Comparison of ENCODE assay signal across 37 cellular contexts in genomic region chr9:112526973-112527372, GRCh38.
"Had no signal": no experiment of that assay in that cellular context is flagged by ENCODE, and none has a peak within 500 bp of the region (broad histone marks: within the 10 kb centered on the region; RNA-seq: fewer than 3 reads in every experiment).

No MANE protein-coding gene starts in this region.

- ATAC-seq: activated CD4-positive, alpha-beta T cell treated with anti-CD3 and anti-CD28 coated beads for 36 hours; activated CD4-positive, CD25-positive, alpha-beta regulatory T cell treated with anti-CD3 and anti-CD28 coated beads, Interleukin-2, amount 50 U/mL, for 24 hours; activated CD8-positive, alpha-beta T cell treated with anti-CD3 and anti-CD28 coated beads, Interleukin-2, amount 10 ng/mL, durations not matched to agents 7 days and 5 days; activated naive CD4-positive, alpha-beta T cell treated with anti-CD3 and anti-CD28 coated beads, Interleukin-2, amount 50 U/mL, for 72 hours; activated T-cell treated with anti-CD3 and anti-CD28 coated beads, Interleukin-2, amount 50 U/mL, for 4 hours; body of pancreas; Right ventricle myocardium inferior; SK-N-SH treated with all-trans-retinoic acid at 6 μM for 48 hours; T-cell had no signal

- H3K9me3 Mint-ChIP-seq: activated CD4-positive, alpha-beta T cell treated with anti-CD3 and anti-CD28 coated beads, Interleukin-2, amount 10 ng/mL, durations not matched to agents 7 days and 5 days; activated naive CD4-positive, alpha-beta T cell treated with anti-CD3 and anti-CD28 coated beads for 36 hours; activated naive CD4-positive, alpha-beta T cell treated with anti-CD3 and anti-CD28 coated beads, Interleukin-2, amount 50 U/mL, for 72 hours; activated T-cell treated with anti-CD3 and anti-CD28 coated beads, Interleukin-2, amount 50 U/mL, for 4 hours; activated T-helper 1 cell treated with anti-CD3 and anti-CD28 coated beads, Interleukin-12 subunit alpha, Interleukin-12 subunit beta, Interleukin-2, Interleukin-4 antibody, amounts not matched to agents 30 ng/mL and 10 ng/mL and 1 ng/mL, durations not matched to agents 14 hours and 24 hours and 36 hours; T-cell; T-helper 2 cell treated with Interferon-gamma antibody and Interleukin-4, amounts not matched to agents 5 μg/mL and 100 μg/mL, for 36 hours had no signal

- H3K27me3 ChIP-seq: adrenal gland, body of pancreas had no signal

- H3K36me3 Mint-ChIP-seq: activated naive CD4-positive, alpha-beta T cell treated with anti-CD3 and anti-CD28 coated beads, Interleukin-2, amount 50 U/mL, for 72 hours had no signal

- H3K36me3 ChIP-seq: adrenal gland had no signal

- H3K27me3 Mint-ChIP-seq: activated CD4-positive, alpha-beta T cell treated with anti-CD3 and anti-CD28 coated beads for 36 hours; activated CD4-positive, alpha-beta T cell treated with anti-CD3 and anti-CD28 coated beads, Interleukin-2, amount 10 ng/mL, durations not matched to agents 7 days and 5 days; T-cell had no signal

- H3K4me3 Mint-ChIP-seq: activated CD4-positive, alpha-beta T cell treated with anti-CD3 and anti-CD28 coated beads for 36 hours; activated CD4-positive, alpha-beta T cell treated with anti-CD3 and anti-CD28 coated beads, Interleukin-2, amount 10 ng/mL, durations not matched to agents 7 days and 5 days; activated CD8-positive, alpha-beta T cell treated with anti-CD3 and anti-CD28 coated beads, Interleukin-2, amount 10 ng/mL, durations not matched to agents 7 days and 5 days; activated naive CD4-positive, alpha-beta T cell treated with anti-CD3 and anti-CD28 coated beads for 36 hours; activated T-cell treated with anti-CD3 and anti-CD28 coated beads, Interleukin-2, amount 50 U/mL, for 4 hours; activated T-helper 1 cell treated with anti-CD3 and anti-CD28 coated beads, Interleukin-12 subunit alpha, Interleukin-12 subunit beta, Interleukin-2, Interleukin-4 antibody, amounts not matched to agents 30 ng/mL and 10 ng/mL and 1 ng/mL, durations not matched to agents 14 hours and 24 hours and 36 hours; T-cell; T-helper 2 cell treated with Interferon-gamma antibody and Interleukin-4, amounts not matched to agents 5 μg/mL and 100 μg/mL, for 36 hours had no signal

- DNase-seq: activated CD4-positive, alpha-beta T cell treated with anti-CD3 and anti-CD28 coated beads for 36 hours; activated CD4-positive, alpha-beta T cell treated with anti-CD3 and anti-CD28 coated beads, Interleukin-2, amount 10 ng/mL, durations not matched to agents 7 days and 5 days; activated CD4-positive, alpha-beta T cell treated with anti-CD3 and anti-CD28 coated beads, Interleukin-2, amount 50 U/mL, for 48 hours; activated CD8-positive, alpha-beta T cell treated with anti-CD3 and anti-CD28 coated beads, Interleukin-2, amount 10 ng/mL, durations not matched to agents 7 days and 5 days; activated gamma-delta T cell treated with Interleukin-2 at 50 U/mL for 16 hours; activated naive CD4-positive, alpha-beta T cell treated with anti-CD3 and anti-CD28 coated beads for 36 hours; activated T-cell treated with anti-CD3 and anti-CD28 coated beads, Interleukin-2, amount 50 U/mL, for 4 hours; adrenal gland; body of pancreas; caudate nucleus; MM.1S; MV-4-11; NCI-H1092; NCI-H1436 treated with DMSO at 0.1 percent for 48 hours; NCI-H1694 treated with DMSO at 0.1 percent for 48 hours; NCI-H2029 treated with DMSO at 0.1 percent for 48 hours; NCI-H2107; NCI-H2171; NCI-H510A; NCI-H526; NCI-H748 treated with DMSO at 0.1 percent for 48 hours; NK-92 treated with Interleukin-12 subunit alpha and Interleukin-12 subunit beta, amount 100 ng/mL, for 24 hours; PC-9; SIG-M5; T-cell had no signal

- H3K27ac Mint-ChIP-seq: activated CD4-positive, alpha-beta T cell treated with anti-CD3 and anti-CD28 coated beads for 36 hours; activated CD4-positive, alpha-beta T cell treated with anti-CD3 and anti-CD28 coated beads, Interleukin-2, amount 10 ng/mL, durations not matched to agents 7 days and 5 days; activated CD8-positive, alpha-beta T cell treated with anti-CD3 and anti-CD28 coated beads, Interleukin-2, amount 10 ng/mL, durations not matched to agents 7 days and 5 days; activated naive CD4-positive, alpha-beta T cell treated with anti-CD3 and anti-CD28 coated beads for 36 hours; activated naive CD4-positive, alpha-beta T cell treated with anti-CD3 and anti-CD28 coated beads, Interleukin-2, amount 50 U/mL, for 72 hours; activated T-helper 1 cell treated with anti-CD3 and anti-CD28 coated beads, Interleukin-12 subunit alpha, Interleukin-12 subunit beta, Interleukin-2, Interleukin-4 antibody, amounts not matched to agents 30 ng/mL and 10 ng/mL and 1 ng/mL, durations not matched to agents 14 hours and 24 hours and 36 hours; T-cell; T-helper 2 cell treated with Interferon-gamma antibody and Interleukin-4, amounts not matched to agents 5 μg/mL and 100 μg/mL, for 36 hours had no signal

- FAIRE-seq: astrocyte, bronchial epithelial cell, RCC 7860, TTC549 had no signal

- H3K4me3 ChIP-seq: adrenal gland, body of pancreas, PC-9 had no signal

- H3K9me3 ChIP-seq: adrenal gland, body of pancreas had no signal

- H3K4me1 Mint-ChIP-seq: activated CD4-positive, alpha-beta T cell treated with anti-CD3 and anti-CD28 coated beads for 36 hours; activated CD4-positive, alpha-beta T cell treated with anti-CD3 and anti-CD28 coated beads, Interleukin-2, amount 10 ng/mL, durations not matched to agents 7 days and 5 days had no signal

- H3K27ac ChIP-seq: body of pancreas, KMS-11, PC-9, RWPE1 had no signal
